ENCODE assay signal across 10 cellular contexts in the genomic region with DNA sequence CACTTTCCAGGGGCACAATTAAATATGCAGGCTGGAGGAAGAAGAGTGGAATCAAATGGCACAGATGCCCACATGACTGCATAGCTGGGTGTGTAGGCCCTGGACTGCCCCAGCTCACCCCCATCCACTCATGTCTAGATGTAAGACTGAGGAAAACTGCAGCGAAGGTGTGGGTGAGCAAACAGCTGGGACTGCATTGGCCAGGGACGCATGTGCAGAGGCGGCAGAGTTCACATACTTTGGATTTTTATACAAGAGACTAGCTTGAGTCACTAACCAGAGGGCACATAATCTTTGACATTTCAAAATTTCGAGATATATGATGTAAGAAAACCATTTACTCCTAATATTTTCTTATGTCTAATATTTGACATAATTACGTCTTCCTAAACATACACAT.
DNase-seq lines count a peak whose midpoint lies in the region; ATAC-seq and TF ChIP-seq lines count a peak whose summit lies in the region.
"Had no signal": no experiment of that assay in that cellular context is flagged by ENCODE, and none has a peak within 500 bp of the region (broad histone marks: within the 10 kb centered on the region; RNA-seq: fewer than 3 reads in every experiment).

No MANE protein-coding gene starts in this region.

- no peaks in the 10 kb centered on the region for H3K27me3 Mint-ChIP-seq in osteocyte (ENCODE audit: unreplicated experiment)

- H3K4me1 ChIP-seq in SJSA1 (replicated peaks) (peaks cover 21% of the 10 kb centered on the region), Karpas-422 (ENCODE audit: low read length) (no peaks in the 10 kb centered on the region)
- H3K4me1 ChIP-seq: testis had no signal

- no peak overlapping the region for H3K9ac ChIP-seq in Karpas-422 (ENCODE audit: low read length)

- H3K27ac Mint-ChIP-seq in osteocyte (ENCODE audit: unreplicated experiment) = peak overlapping the region; percentile 94

- H2AFZ ChIP-seq in Karpas-422 (ENCODE audit: low read length) = no peak overlapping the region

- H3K4me3 ChIP-seq in SJSA1 = no peak overlapping the region
- no peak overlapping the region for H3K4me3 ChIP-seq in Karpas-422 (ENCODE audit: low read length)
- H3K4me3 ChIP-seq: testis had no signal

- TF ChIP-seq CTCF in osteocyte (IDR thresholded peaks at IDR 0.05) = no peak

- no peak for ATAC-seq in GM19455 (IDR thresholded peaks at IDR 0.05; ENCODE audit: unreplicated experiment)
- ATAC-seq in GM21529 (IDR thresholded peaks at IDR 0.05; ENCODE audit: unreplicated experiment) = no peak

- DNase-seq in GM04503 (ENCODE audit: low read depth) (peak; percentile 73), SJSA1 (ENCODE audit: low read depth in 1 of 2, low spot score in 2 of 2) (peak; percentile 56 to 67), fibroblast of the conjunctiva (ENCODE audit: low read depth) (peak; percentile 80), osteocyte (ENCODE audit: extremely low spot score, unreplicated experiment) (no peak), RKO (ENCODE audit: low spot score) (no peak), Karpas-422 (no peak)
- DNase-seq: activated CD4-positive, alpha-beta T cell treated with anti-CD3 and anti-CD28 coated beads for 4 hours; testis had no signal

- H3K4me2 ChIP-seq in Karpas-422 (ENCODE audit: low read depth, low read length, poor library complexity, severe bottlenecking) = no peak overlapping the region

- no peaks in the 10 kb centered on the region for H3K9me3 ChIP-seq in SJSA1 (replicated peaks)
- H3K9me3 ChIP-seq in Karpas-422 (ENCODE audit: low read length) = no peaks in the 10 kb centered on the region
- H3K9me3 ChIP-seq: testis had no signal

- no peaks in the 10 kb centered on the region for H3K9me2 ChIP-seq in Karpas-422 (replicated peaks; ENCODE audit: insufficient read depth, low read length)

- peak overlapping the region; percentile 76 for H3K27ac ChIP-seq in SJSA1
- no peak overlapping the region for H3K27ac ChIP-seq in Karpas-422 (ENCODE audit: low read length)

- no peaks in the 10 kb centered on the region for H3K79me2 ChIP-seq in Karpas-422 (ENCODE audit: low read length)

- H3K36me3 Mint-ChIP-seq in osteocyte (ENCODE audit: unreplicated experiment) = no peaks in the 10 kb centered on the region

- no peaks in the 10 kb centered on the region for H4K20me1 ChIP-seq in Karpas-422 (ENCODE audit: insufficient read depth, low read depth, low read length)

- H3K36me3 ChIP-seq in SJSA1 (no peaks in the 10 kb centered on the region), Karpas-422 (ENCODE audit: insufficient read depth, low read length) (no peaks in the 10 kb centered on the region)

- H3K4me3 Mint-ChIP-seq in osteocyte (ENCODE audit: unreplicated experiment) = peak overlapping the region; percentile 23

- peaks cover 50% of the 10 kb centered on the region for H3K4me1 Mint-ChIP-seq in osteocyte (ENCODE audit: unreplicated experiment)

- H3K27me3 ChIP-seq in SJSA1 (replicated peaks) = no peaks in the 10 kb centered on the region
- H3K27me3 ChIP-seq in Karpas-422 (ENCODE audit: low read length) = no peaks in the 10 kb centered on the region
- H3K27me3 ChIP-seq: testis had no signal

- no peaks in the 10 kb centered on the region for H3K9me3 Mint-ChIP-seq in osteocyte (ENCODE audit: unreplicated experiment)

Comparison
In these comparisons a context has a peak if more than half of its experiments do, and no peak if none do; other contexts are left out.
1. DNase-seq: peak in GM04503 (single experiment), SJSA1 (2 of 2) and fibroblast of the conjunctiva (single experiment); none in osteocyte (single experiment), RKO (single experiment) and Karpas-422 (single experiment).